Comparison of ENCODE assay signal across 8 cellular contexts in genomic region chr19:16325671-16326400, GRCh38. TPM values are rescaled to one million over a fixed set of nuclear protein-coding genes. Genes with fewer than 3 reads are reported as not detected.
DNase-seq lines count a peak whose midpoint lies in the region; ATAC-seq, FAIRE-seq and TF ChIP-seq lines count a peak whose summit lies in the region.

No MANE protein-coding gene starts in this region.

- no peaks in the 10 kb centered on the region for H3K9me3 Mint-ChIP-seq in MCF 10A (ENCODE audit: unreplicated experiment)
- H3K9me3 Mint-ChIP-seq in stimulated activated memory B cell treated with anti-CD40 and anti-IgM and Interleukin-4, amounts not matched to agents 10 μg/mL and 1 μg/mL and 100 μg/mL, for 72 hours = no peaks in the 10 kb centered on the region

- peaks cover 44% of the 10 kb centered on the region for H3F3A ChIP-seq in PC-9 (ENCODE audit: insufficient read depth, low read depth)

- intact Hi-C loops in PC-9 (cut with micrococcal nuclease; ENCODE audit: unreplicated experiment) = no loop called here
- intact Hi-C loops in MCF 10A (cut with micrococcal nuclease) = no loop called here

- peak overlapping the region; percentile 43; the same call in 1 of the 2 replicates for H3K4me3 ChIP-seq in PC-9

- H3K4me1 ChIP-seq in PC-9 (replicated peaks; ENCODE audit: insufficient read depth) = no peaks in the 10 kb centered on the region

- TF ChIP-seq CTCF in PC-9 (conservative IDR thresholded peaks at IDR 0.05) (no peak), MCF 10A (IDR thresholded peaks at IDR 0.05; ENCODE audit: unreplicated experiment) (no peak)

- no peak for ATAC-seq in left lobe of liver
- no peak for ATAC-seq in stimulated activated memory B cell treated with anti-CD40 and anti-IgM and Interleukin-4, amounts not matched to agents 10 μg/mL and 1 μg/mL and 100 μg/mL, for 72 hours
- ATAC-seq in HG02970 (IDR thresholded peaks at IDR 0.05; ENCODE audit: low FRiP score, unreplicated experiment) = no peak
- ATAC-seq in GM21717 (IDR thresholded peaks at IDR 0.05; ENCODE audit: unreplicated experiment) = no peak

- no peaks in the 10 kb centered on the region for H3K4me1 Mint-ChIP-seq in MCF 10A (ENCODE audit: insufficient read depth, unreplicated experiment)
- peaks cover 80% of the 10 kb centered on the region for H3K4me1 Mint-ChIP-seq in stimulated activated memory B cell treated with anti-CD40 and anti-IgM and Interleukin-4, amounts not matched to agents 10 μg/mL and 1 μg/mL and 100 μg/mL, for 72 hours

- no peak overlapping the region for H2AFZ ChIP-seq in PC-9

- H3K36me3 ChIP-seq in PC-9 (ENCODE audit: low read depth) = no peaks in the 10 kb centered on the region

- H3K79me2 ChIP-seq in PC-9 (ENCODE audit: low read depth) = no peaks in the 10 kb centered on the region

- no peak for DNase-seq in GM12891 (ENCODE audit: insufficient read length, low spot score)
- no peak for DNase-seq in PC-9
- no peak for DNase-seq in MCF 10A (ENCODE audit: unreplicated experiment)
- peak; percentile 58 for DNase-seq in left lobe of liver (ENCODE audit: low spot score)
- no peak for DNase-seq in occipital lobe (lab: John Stamatoyannopoulos, UW)

- no peaks in the 10 kb centered on the region for H4K20me1 ChIP-seq in PC-9 (ENCODE audit: insufficient read depth)

- peak overlapping the region; percentile 73 for H3K4me2 ChIP-seq in PC-9

- FAIRE-seq in GM12891 (lab: Jason Lieb, UNC) = peak; percentile 13

- TF ChIP-seq POLR2A in GM12891 (IDR thresholded peaks at IDR 0.05; ENCODE audit: low read depth, low read length) = no peak

- no peak overlapping the region for H3K27ac ChIP-seq in PC-9

- H3K27me3 Mint-ChIP-seq in MCF 10A (ENCODE audit: insufficient read depth, unreplicated experiment) = no peaks in the 10 kb centered on the region
- H3K27me3 Mint-ChIP-seq in stimulated activated memory B cell treated with anti-CD40 and anti-IgM and Interleukin-4, amounts not matched to agents 10 μg/mL and 1 μg/mL and 100 μg/mL, for 72 hours = no peaks in the 10 kb centered on the region

- no peak overlapping the region for H3K27ac Mint-ChIP-seq in MCF 10A (ENCODE audit: low read depth, unreplicated experiment)
- H3K27ac Mint-ChIP-seq in stimulated activated memory B cell treated with anti-CD40 and anti-IgM and Interleukin-4, amounts not matched to agents 10 μg/mL and 1 μg/mL and 100 μg/mL, for 72 hours = peak overlapping the region; percentile 85

- CTCF ChIA-PET in PC-9 (lab: Charles Lee) (interaction anchor here (0.6 kb wide), 1 partner anchor 13 kb away, joined by 3 read pairs; no protein-coding TSS in a partner anchor), MCF 10A (lab: Yijun Ruan, JAX) (no interaction called here)

- H3K9me2 ChIP-seq in PC-9 (ENCODE audit: insufficient read depth) = no peaks in the 10 kb centered on the region

- H3K27me3 ChIP-seq in PC-9 (ENCODE audit: insufficient read depth, low read depth) = no peaks in the 10 kb centered on the region

- H3K4me3 Mint-ChIP-seq in MCF 10A (ENCODE audit: unreplicated experiment) = peak overlapping the region; percentile 22
- H3K4me3 Mint-ChIP-seq in stimulated activated memory B cell treated with anti-CD40 and anti-IgM and Interleukin-4, amounts not matched to agents 10 μg/mL and 1 μg/mL and 100 μg/mL, for 72 hours = peak overlapping the region; percentile 89

- no peaks in the 10 kb centered on the region for H3K9me3 ChIP-seq in PC-9 (ENCODE audit: insufficient read depth, low read depth)

- BruUV-seq in PC-9 (replicated peaks; lab: Mats Ljungman, UMichigan) = no TSS peak
- no TSS peak for BruUV-seq in MCF 10A (replicated peaks; lab: Mats Ljungman, UMichigan)

- H3K36me3 Mint-ChIP-seq in MCF 10A (ENCODE audit: insufficient read depth, unreplicated experiment) = no peaks in the 10 kb centered on the region
- H3K36me3 Mint-ChIP-seq in stimulated activated memory B cell treated with anti-CD40 and anti-IgM and Interleukin-4, amounts not matched to agents 10 μg/mL and 1 μg/mL and 100 μg/mL, for 72 hours = peaks cover 27% of the 10 kb centered on the region

- POLR2A ChIA-PET in PC-9 (lab: Charles Lee; ENCODE audit: unreplicated experiment) (no interaction called here), MCF 10A (lab: Yijun Ruan, JAX) (interaction anchor here (0.6 kb wide), 1 partner anchor 77 kb away, joined by 3 read pairs; no protein-coding TSS in a partner anchor)

TF ChIP-seq in GM12891, 5 proteins besides CTCF, POLR2A, EP300 and RAD21:
- TF ChIP-seq POLR2AphosphoS5 (IDR thresholded peaks at IDR 0.05; ENCODE audit: low read depth, low read length) = no peak

RNA-seq across cellular contexts. Expression of gene KLF2, which starts 1.2 kb away (rescaled TPM):
- polyA plus RNA-seq in GM12891 (2012; ENCODE audit: low read depth, missing spikeins) = 4.0 TPM
- total RNA-seq in PC-9 (2021) (1.6 and 2.0 TPM in 2 replicates), MCF 10A (2022) (3.3 and 3.8 TPM in 2 replicates), left lobe of liver (8.5 TPM), occipital lobe (3.1 TPM)
